ENCODE assay signal across 21 cellular contexts in the genomic region with DNA sequence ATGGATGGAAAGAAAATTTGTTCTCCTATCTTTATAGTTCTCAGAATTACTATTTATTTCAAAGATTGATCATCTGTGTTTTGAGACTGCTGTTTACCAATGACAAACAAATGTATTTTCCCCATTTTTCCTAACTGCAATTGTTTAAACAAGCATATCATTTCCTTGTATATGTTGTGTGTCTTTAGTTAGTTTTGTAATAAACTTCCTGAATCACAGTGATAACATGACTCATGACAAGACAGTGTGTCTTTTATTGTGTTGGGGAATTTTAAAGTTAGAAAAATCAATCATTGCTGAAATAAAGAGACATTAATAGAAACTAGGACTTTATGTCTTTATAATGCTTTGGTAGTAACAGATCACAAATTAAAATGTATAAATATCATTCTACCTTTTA.
DNase-seq lines count a peak whose midpoint lies in the region; ATAC-seq lines count a peak whose summit lies in the region.
"Had no signal": no experiment of that assay in that cellular context is flagged by ENCODE, and none has a peak within 500 bp of the region (broad histone marks: within the 10 kb centered on the region; RNA-seq: fewer than 3 reads in every experiment).

No MANE protein-coding gene starts in this region.

- no peak for ATAC-seq in Right ventricle myocardium inferior

- peak; percentile 37 for DNase-seq in DMS53 (lab: John Stamatoyannopoulos, UW)
- DNase-seq in SK-MEL-5 (ENCODE audit: low read depth, low spot score): peak; percentile 14
- peak; percentile 18 for DNase-seq in kidney glomerular epithelial cell (lab: John Stamatoyannopoulos, UW)
- no peak for DNase-seq in Right ventricle myocardium inferior (ENCODE audit: missing footprints)
- DNase-seq in NCI-H2171 treated with DMSO at 0.1 percent for 48 hours (lab: John Stamatoyannopoulos, UW): no peak
- no peak for DNase-seq in AML-193 (lab: John Stamatoyannopoulos, UW)
- DNase-seq in ACHN: no peak
- DNase-seq: BE2C, DMS153, GOT3, HFFc6, KBM-7, MG63, NCI-H2029, NCI-H226, NCI-H510A, NCI-H69, Peyer's patch, SIG-M5, SK-N-SH, SW 1271 had no signal

- in situ Hi-C loops in SK-MEL-5 (cut with HindIII; ENCODE audit: low pct_unique_long_range_greater_than_20kb, low sequenced_read_pairs) (no loop called here), ACHN (cut with HindIII; ENCODE audit: low pct_ligation_motif_present, low pct_unique_long_range_greater_than_20kb, low sequenced_read_pairs) (no loop called here)

- intact Hi-C loops in Right ventricle myocardium inferior (cut with DNase I): no loop called here

Comparison
In these comparisons a context has a peak if more than half of its experiments do, and no peak if none do; other contexts are left out.
1. DNase-seq: peak in DMS53 (single experiment), SK-MEL-5 (single experiment) and kidney glomerular epithelial cell (single experiment); none in Right ventricle myocardium inferior (single experiment), NCI-H2171 treated with DMSO at 0.1 percent for 48 hours (single experiment), AML-193 (0 of 2) and ACHN (single experiment).